ENCODE assay signal across 32 cellular contexts in genomic region chr10:122464575-122464974, GRCh38. TPM values are rescaled to one million over a fixed set of nuclear protein-coding genes. Genes with fewer than 3 reads are reported as not detected.
DNase-seq lines count a peak whose midpoint lies in the region; ATAC-seq and TF ChIP-seq lines count a peak whose summit lies in the region.
"Had no signal": no experiment of that assay in that cellular context is flagged by ENCODE, and none has a peak within 500 bp of the region (broad histone marks: within the 10 kb centered on the region; RNA-seq: fewer than 3 reads in every experiment).

No MANE protein-coding gene starts in this region.

- intact Hi-C loops in left ventricle myocardium superior (cut with micrococcal nuclease) = no loop called here
- intact Hi-C loops in right cardiac atrium (cut with DNase I) = no loop called here

- no peak overlapping the region for H3K27ac ChIP-seq in right cardiac atrium (ENCODE audit: low read length)
- no peak overlapping the region for H3K27ac ChIP-seq in thoracic aorta
- H3K27ac ChIP-seq: VCaP had no signal

- DNase-seq in left ventricle myocardium superior = no peak
- DNase-seq in right cardiac atrium = no peak
- DNase-seq in chondrocyte (ENCODE audit: low spot score) = peak; percentile 50
- peak; percentile 48 for DNase-seq in midbrain (lab: John Stamatoyannopoulos, UW)
- no peak for DNase-seq in thoracic aorta (ENCODE audit: low spot score)
- no peak for DNase-seq in HPDE6-E6E7 (ENCODE audit: extremely low spot score)
- DNase-seq: activated CD4-positive, alpha-beta T cell treated with anti-CD3 and anti-CD28 coated beads for 48 hours; activated T-cell treated with anti-CD3 and anti-CD28 coated beads, Interleukin-2, amount 50 U/mL, for 48 hours; Caco-2; effector CD8-positive, alpha-beta T cell; erythroblast; foreskin fibroblast; left colon; natural killer cell; NCI-H1417; NCI-H2029 treated with DMSO at 0.1 percent for 48 hours; NCI-H226; NCI-H774; stimulated activated CD4-positive, alpha-beta T cell treated with anti-CD3 and anti-CD28 coated beads, Interleukin-2, amount 100 ng/mL, for 48 hours; uterus had no signal

- H3K4me3 ChIP-seq in right cardiac atrium (ENCODE audit: low read length) = no peak overlapping the region
- H3K4me3 ChIP-seq in thoracic aorta = peak overlapping the region; percentile 95
- H3K4me3 ChIP-seq: K562, uterus had no signal

- H3K27me3 ChIP-seq in right cardiac atrium (ENCODE audit: control insufficient read depth, insufficient read depth) (no peaks in the 10 kb centered on the region), thoracic aorta (replicated peaks; ENCODE audit: insufficient read depth) (no peaks in the 10 kb centered on the region)
- H3K27me3 ChIP-seq: uterus had no signal

- H3K36me3 Mint-ChIP-seq in chondrocyte (ENCODE audit: low read depth) = peaks cover 18% of the 10 kb centered on the region
- H3K36me3 Mint-ChIP-seq: mesothelial cell of epicardium, natural killer cell had no signal

- peak overlapping the region; percentile 95 for H3K4me3 Mint-ChIP-seq in chondrocyte (ENCODE audit: unreplicated experiment)
- H3K4me3 Mint-ChIP-seq: mesothelial cell of epicardium, natural killer cell had no signal

- ATAC-seq in left ventricle myocardium superior (peak; percentile 42), right cardiac atrium (no peak), thoracic aorta (ENCODE audit: insufficient number of reproducible peaks, low FRiP score, low read depth) (no peak), GM18867 (IDR thresholded peaks at IDR 0.05; ENCODE audit: unreplicated experiment) (no peak), HG02870 (IDR thresholded peaks at IDR 0.05; ENCODE audit: unreplicated experiment) (no peak)
- ATAC-seq: HCT116, K562, left colon, natural killer cell had no signal

- TF ChIP-seq CTCF in chondrocyte (IDR thresholded peaks at IDR 0.05) (no peak), thoracic aorta (IDR thresholded peaks at IDR 0.05) (no peak)

- H3K4me1 ChIP-seq in right cardiac atrium (ENCODE audit: control insufficient read depth, insufficient read depth, low read length) (peaks cover 8% of the 10 kb centered on the region), thoracic aorta (ENCODE audit: control insufficient read depth in 1 of 2, low read depth in 2 of 2) (peaks cover 43 to 62% of the 10 kb centered on the region in 2 donors)

- peak overlapping the region; percentile 17 for H3K27ac Mint-ChIP-seq in chondrocyte (ENCODE audit: unreplicated experiment)
- H3K27ac Mint-ChIP-seq: mesothelial cell of epicardium, natural killer cell had no signal

- 76% methylated on average over 12 of the region's 12 CpGs for WGBS in right cardiac atrium

- H3K4me1 Mint-ChIP-seq in chondrocyte (ENCODE audit: low read depth) = peaks cover 81% of the 10 kb centered on the region

- H3K9me3 Mint-ChIP-seq in chondrocyte (ENCODE audit: low read depth) = no peaks in the 10 kb centered on the region
- H3K9me3 Mint-ChIP-seq: mesothelial cell of epicardium, natural killer cell had no signal

- H3K27me3 Mint-ChIP-seq in chondrocyte (ENCODE audit: low read depth) = no peaks in the 10 kb centered on the region

- H3K36me3 ChIP-seq in thoracic aorta = no peaks in the 10 kb centered on the region
- H3K36me3 ChIP-seq: uterus had no signal

- H3K9me3 ChIP-seq in right cardiac atrium (ENCODE audit: control insufficient read depth, low read length) (no peaks in the 10 kb centered on the region), thoracic aorta (no peaks in the 10 kb centered on the region)
- H3K9me3 ChIP-seq: Caco-2, uterus had no signal

RNA-seq across cellular contexts. Expression of gene HTRA1, which starts 3.2 kb away (rescaled TPM):
- total RNA-seq in left ventricle myocardium superior (46.6 TPM), right cardiac atrium (10 to 100 TPM; 40.5 to 49.7 (median 42.9) TPM), chondrocyte (1,260 to 1,504 TPM (median 1,485 TPM) in 3 replicates), thoracic aorta (100 to 1,000 TPM; 282 to 473 TPM)
- 46.1 TPM for polyA plus RNA-seq in right cardiac atrium
- total RNA-seq: activated CD8-positive, alpha-beta memory T cell treated with anti-CD3 and anti-CD28 coated beads for 36 hours; natural killer cell; OCI-LY7 had no signal

RNA-seq across cellular contexts. Expression of gene ARMS2, which starts 10.1 kb away (rescaled TPM):
- not detected for total RNA-seq in left ventricle myocardium superior
- total RNA-seq in right cardiac atrium = not detected
- not detected for polyA plus RNA-seq in right cardiac atrium
- total RNA-seq in chondrocyte = 0.62 to 1.1 TPM in 2 of 3 replicates, not detected in the other
- not detected for total RNA-seq in thoracic aorta
- total RNA-seq: activated CD8-positive, alpha-beta memory T cell treated with anti-CD3 and anti-CD28 coated beads for 36 hours; Caco-2; HT1080; K562; left colon; M059J; mesothelial cell of epicardium; natural killer cell; OCI-LY7; osteoblast; renal cortical epithelial cell; uterus had no signal
- polyA plus RNA-seq: K562 had no signal

Comparison
In these comparisons a context has a peak if more than half of its experiments do, and no peak if none do; other contexts are left out.
1. DNase-seq: peak in chondrocyte (single experiment) and midbrain (single experiment); none in left ventricle myocardium superior (single experiment), right cardiac atrium (0 of 3), thoracic aorta (single experiment) and HPDE6-E6E7 (single experiment).